ENCODE assay signal across 8 cellular contexts in the genomic region with DNA sequence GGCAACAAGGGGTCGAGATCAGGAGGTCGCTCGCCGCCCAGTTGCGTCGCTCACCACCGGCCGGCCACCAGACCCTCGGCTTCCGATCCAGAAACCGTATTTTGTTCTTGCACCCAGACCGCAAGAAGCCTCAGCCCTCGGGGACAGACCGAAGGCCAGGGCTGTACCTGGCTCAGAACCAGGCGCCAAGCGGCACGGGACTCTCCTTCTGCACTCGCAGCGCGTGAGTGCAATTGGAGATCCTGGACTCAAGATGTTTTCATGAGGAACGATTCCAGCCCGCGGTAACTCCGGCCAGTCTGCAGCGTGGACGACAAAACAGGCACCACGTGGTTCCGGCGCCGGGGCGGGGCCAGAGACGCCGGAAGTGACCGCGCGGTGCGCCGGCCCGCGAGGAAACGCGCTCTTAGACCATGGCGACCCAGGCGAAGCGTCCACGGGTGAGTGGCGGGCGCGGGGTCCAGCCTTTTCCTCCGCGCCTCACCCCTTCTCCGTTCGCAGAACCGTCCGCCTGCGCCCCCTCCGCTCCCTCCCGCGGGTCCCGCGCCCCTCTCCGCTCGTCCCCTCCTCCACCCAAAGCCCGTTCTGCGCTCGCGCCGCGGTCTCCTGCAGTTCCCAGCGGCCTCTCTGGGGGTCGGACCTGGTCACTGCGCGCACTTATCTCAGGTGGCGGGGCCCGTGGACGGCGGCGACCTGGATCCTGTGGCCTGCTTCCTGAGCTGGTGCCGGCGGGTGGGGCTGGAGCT. TPM values are rescaled to one million over a fixed set of nuclear protein-coding genes. Genes with fewer than 3 reads are reported as not detected.
DNase-seq lines count a peak whose midpoint lies in the region; ATAC-seq, FAIRE-seq and TF ChIP-seq lines count a peak whose summit lies in the region.

A gene with protein sequence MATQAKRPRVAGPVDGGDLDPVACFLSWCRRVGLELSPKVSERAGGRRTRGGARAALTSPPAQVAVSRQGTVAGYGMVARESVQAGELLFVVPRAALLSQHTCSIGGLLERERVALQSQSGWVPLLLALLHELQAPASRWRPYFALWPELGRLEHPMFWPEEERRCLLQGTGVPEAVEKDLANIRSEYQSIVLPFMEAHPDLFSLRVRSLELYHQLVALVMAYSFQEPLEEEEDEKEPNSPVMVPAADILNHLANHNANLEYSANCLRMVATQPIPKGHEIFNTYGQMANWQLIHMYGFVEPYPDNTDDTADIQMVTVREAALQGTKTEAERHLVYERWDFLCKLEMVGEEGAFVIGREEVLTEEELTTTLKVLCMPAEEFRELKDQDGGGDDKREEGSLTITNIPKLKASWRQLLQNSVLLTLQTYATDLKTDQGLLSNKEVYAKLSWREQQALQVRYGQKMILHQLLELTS (plus strand): TSS at position 393 of the 746 bp plus-strand sequence. CDS start 21 bp downstream, at position 414.

- ATAC-seq in HG02610 (IDR thresholded peaks at IDR 0.05; ENCODE audit: unreplicated experiment) (peak; percentile 80), K562 (peak; percentile 89), sciatic nerve (peak; percentile 98)

- H3K36me3 ChIP-seq in K562 (ENCODE audit: control insufficient read depth, insufficient read depth, low read length): peaks cover 41% of the 10 kb centered on the region

- DNase-seq in GM12892 (ENCODE audit: insufficient read length) (peak; percentile 70), NCI-H1417 (lab: John Stamatoyannopoulos, UW) (peak; percentile 72 to 93 (median 93)), T1000 (lab: John Stamatoyannopoulos, UW) (peak; percentile 57), K562 (ENCODE audit: extremely low read depth in 1 of 4, low spot score in 3 of 4) (peak; percentile 84 to 94 (median 85)), iPS DF 19.7 (ENCODE audit: low read depth, low spot score) (peak; percentile 48), sciatic nerve (ENCODE audit: low spot score) (peak; percentile 92), DMS153 treated with DMSO at 0.1 percent for 48 hours (lab: John Stamatoyannopoulos, UW; ENCODE audit: unreplicated experiment) (no peak)

- TF ChIP-seq POLR2A in GM12892 (IDR thresholded peaks at IDR 0.05; ENCODE audit: low read depth, low read length) (peak; percentile 77), K562 (conservative IDR thresholded peaks at IDR 0.05) (peak; percentile 88)

- H2AFZ ChIP-seq in K562 (ENCODE audit: low read depth, low read length): peak within 1 kb of the TSS; percentile 92

- CTCF ChIA-PET in K562 (lab: Yijun Ruan, JAX; ENCODE audit: low intra/inter-chr PET ratio): interaction anchor here (1.6 kb wide), 1 partner anchor 146 kb away, joined by 4 read pairs; no protein-coding TSS in a partner anchor

- peaks cover 30% of the 10 kb centered on the region for H3K79me2 ChIP-seq in K562 (ENCODE audit: control insufficient read depth, insufficient read depth, low read length)

- TF ChIP-seq RAD21 in K562 (CRISPR knock-in tag; conservative IDR thresholded peaks at IDR 0.05 in 1 of 2, IDR thresholded peaks at IDR 0.05 in 1 of 2): no peak

- H3K4me1 ChIP-seq in K562 (replicated peaks in 1 of 2; ENCODE audit: control insufficient read depth in 2 of 2, insufficient read depth in 2 of 2, low read length in 2 of 2): peaks cover 4 to 44% of the 10 kb centered on the region in 2 experiments; a peak in 4 of 5 replicates

- in situ Hi-C loops in K562 (cut with MboI): no loop called here

- peak within 1 kb of the TSS; percentile 95 for H3K4me2 ChIP-seq in K562 (ENCODE audit: insufficient read depth, low read length)

- TF ChIP-seq EP300 in K562 (IDR thresholded peaks at IDR 0.05; ENCODE audit: low read length): no peak

- TSS peak; percentile 84 for BruUV-seq in K562 (replicated peaks; lab: Mats Ljungman, UMichigan)

- POLR2A ChIA-PET in K562 (lab: Yijun Ruan, JAX): interaction anchor here (0.7 to 1.3 kb wide), 4 partner anchors 23 to 149 kb away, joined by 3 to 4 read pairs (median 3); a partner anchor contains a TSS

- no peaks in the 10 kb centered on the region for H3K9me3 ChIP-seq in K562 (replicated peaks; ENCODE audit: control insufficient read depth, insufficient read depth, low read depth, low read length)

- peak within 1 kb of the TSS; percentile 88 for H3K4me3 ChIP-seq in K562

- FAIRE-seq in GM12892 (lab: Jason Lieb, UNC) (peak; percentile 94), K562 (lab: Jason Lieb, UNC) (peak; percentile 90)

- H3K9me1 ChIP-seq in K562 (ENCODE audit: control insufficient read depth, insufficient read depth, low read length): no peaks in the 10 kb centered on the region

- WGBS in K562 (ENCODE audit: insufficient coverage, low coverage, missing lambda C conversion rate): under 1% methylated on average over 52 of the region's 80 CpGs

- intact Hi-C loops in K562 (cut with micrococcal nuclease) (no loop called here), sciatic nerve (cut with DNase I) (no loop called here)

- peaks cover 16% of the 10 kb centered on the region for H4K20me1 ChIP-seq in K562 (replicated peaks; ENCODE audit: control insufficient read depth, insufficient read depth, low read length)

- peak within 1 kb of the TSS; percentile 83 to 98 for H3K9ac ChIP-seq in K562 (ENCODE audit: insufficient read depth in 1 of 2, low read depth in 2 of 2, low read length in 2 of 2)

- peak in 1 of 3 experiments; percentile 9; a peak in 2 of 6 replicates for TF ChIP-seq CTCF in K562 (IDR thresholded peaks at IDR 0.05 in 2 of 3, conservative IDR thresholded peaks at IDR 0.05 in 1 of 3; ENCODE audit: insufficient read depth in 2 of 3, low read depth in 1 of 3, low read length in 3 of 3)

- H3K27me3 ChIP-seq in K562 (ENCODE audit: control insufficient read depth in 2 of 2, insufficient read depth in 2 of 2, low read length in 2 of 2): no peaks in the 10 kb centered on the region

- peak within 1 kb of the TSS; percentile 92 for H3K27ac ChIP-seq in K562 (ENCODE audit: extremely low read depth, low read depth, low read length)

TF ChIP-seq in K562, 482 proteins besides CTCF, POLR2A, EP300 and RAD21 (continues in another document):
- peak; percentile 82 to 85 for TF ChIP-seq NRF1 (conservative IDR thresholded peaks at IDR 0.05 in 1 of 2, IDR thresholded peaks at IDR 0.05 in 1 of 2)
- TF ChIP-seq POU5F1 (IDR thresholded peaks at IDR 0.05; ENCODE audit: borderline replicate concordance, low read depth, low read length, partially characterized antibody): no peak
- peak; percentile 66; the same call in 1 of the 2 replicates for TF ChIP-seq SMAD4 (CRISPR knock-in tag; conservative IDR thresholded peaks at IDR 0.05)
- no peak for TF ChIP-seq ZNF184 (CRISPR knock-in tag; IDR thresholded peaks at IDR 0.05)
- no peak for TF ChIP-seq ZNF165 (CRISPR knock-in tag; IDR thresholded peaks at IDR 0.05; ENCODE audit: borderline replicate concordance)
- TF ChIP-seq, protein P1, sequence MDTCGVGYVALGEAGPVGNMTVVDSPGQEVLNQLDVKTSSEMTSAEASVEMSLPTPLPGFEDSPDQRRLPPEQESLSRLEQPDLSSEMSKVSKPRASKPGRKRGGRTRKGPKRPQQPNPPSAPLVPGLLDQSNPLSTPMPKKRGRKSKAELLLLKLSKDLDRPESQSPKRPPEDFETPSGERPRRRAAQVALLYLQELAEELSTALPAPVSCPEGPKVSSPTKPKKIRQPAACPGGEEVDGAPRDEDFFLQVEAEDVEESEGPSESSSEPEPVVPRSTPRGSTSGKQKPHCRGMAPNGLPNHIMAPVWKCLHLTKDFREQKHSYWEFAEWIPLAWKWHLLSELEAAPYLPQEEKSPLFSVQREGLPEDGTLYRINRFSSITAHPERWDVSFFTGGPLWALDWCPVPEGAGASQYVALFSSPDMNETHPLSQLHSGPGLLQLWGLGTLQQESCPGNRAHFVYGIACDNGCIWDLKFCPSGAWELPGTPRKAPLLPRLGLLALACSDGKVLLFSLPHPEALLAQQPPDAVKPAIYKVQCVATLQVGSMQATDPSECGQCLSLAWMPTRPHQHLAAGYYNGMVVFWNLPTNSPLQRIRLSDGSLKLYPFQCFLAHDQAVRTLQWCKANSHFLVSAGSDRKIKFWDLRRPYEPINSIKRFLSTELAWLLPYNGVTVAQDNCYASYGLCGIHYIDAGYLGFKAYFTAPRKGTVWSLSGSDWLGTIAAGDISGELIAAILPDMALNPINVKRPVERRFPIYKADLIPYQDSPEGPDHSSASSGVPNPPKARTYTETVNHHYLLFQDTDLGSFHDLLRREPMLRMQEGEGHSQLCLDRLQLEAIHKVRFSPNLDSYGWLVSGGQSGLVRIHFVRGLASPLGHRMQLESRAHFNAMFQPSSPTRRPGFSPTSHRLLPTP (IDR thresholded peaks at IDR 0.05; ENCODE audit: borderline replicate concordance, extremely low read depth, insufficient read length): no peak
- TF ChIP-seq ZNF354B (CRISPR knock-in tag; IDR thresholded peaks at IDR 0.05): no peak
- no peak for TF ChIP-seq NCOA6 (IDR thresholded peaks at IDR 0.05)
- no peak for TF ChIP-seq HDAC3 (IDR thresholded peaks at IDR 0.05; ENCODE audit: borderline replicate concordance, partially characterized antibody)
- TF ChIP-seq HNRNPL (IDR thresholded peaks at IDR 0.05; ENCODE audit: low read depth, low read length): peak; percentile 68; the same call in 1 of the 2 replicates
- no peak for TF ChIP-seq HMGN3 (IDR thresholded peaks at IDR 0.05; ENCODE audit: borderline replicate concordance, extremely low read depth, insufficient read length, low read depth, low read length)
- TF ChIP-seq, protein P2, sequence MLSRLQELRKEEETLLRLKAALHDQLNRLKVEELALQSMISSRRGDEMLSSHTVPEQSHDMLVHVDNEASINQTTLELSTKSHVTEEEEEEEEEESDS (CRISPR knock-in tag; IDR thresholded peaks at IDR 0.05): no peak

RNA-seq across cellular contexts. Expression of the gene that starts here (rescaled TPM):
- polyA plus RNA-seq in GM12892 (2012; ENCODE audit: missing spikeins): 15.8 TPM
- total RNA-seq in K562 (2011; cell fraction: chromatin; rRNA removed; ENCODE audit: low replicate concordance): 102 and 113 TPM in 2 replicates
- total RNA-seq in K562 (2011; cell fraction: nucleolus; rRNA removed): 84.7 and 97.7 TPM in 2 replicates
- total RNA-seq in K562 (2011; cell fraction: nucleoplasm; rRNA removed): 88.4 and 88.6 TPM in 2 replicates
- total RNA-seq in K562 (2014; rRNA removed) (28.1 and 33.9 TPM in 2 replicates), K562 (2014; rRNA removed; fragmentation: Illumina TruSeq; extraction: Trizol) (19.8 and 21.4 TPM in 2 replicates), K562 (2015; rRNA removed; fragmentation: Illumina TruSeq; extraction: Trizol) (19.3 and 20.2 TPM in 2 replicates), K562 (2021) (24.4 and 28.5 TPM in 2 replicates), sciatic nerve (18.2 TPM)
- polyA plus RNA-seq in K562 (2011; rRNA removed) (23.7 and 29.2 TPM in 2 replicates), K562 (2014; fragmentation: Illumina TruSeq; extraction: Trizol) (18.3 and 19.3 TPM in 2 replicates), K562 (2014; fragmentation: Nextera tagmentation; extraction: Ambion mirVana) (1 to 10 TPM; 9.2 to 9.6 TPM), K562 (2014; rRNA removed) (37.2 and 40.9 TPM in 2 replicates)
- 11.1 and 23.6 TPM in 2 replicates for polyA plus RNA-seq in K562 (2011; cell fraction: cytosol; rRNA removed)
- polyA plus RNA-seq in K562 (2011; cell fraction: nucleus; rRNA removed): 78.8 and 120 TPM in 2 replicates
- polyA plus RNA-seq in K562 (2012): 17.5 and 21.5 TPM in 2 replicates
- 25.0 and 25.3 TPM in 2 replicates for polyA minus RNA-seq in K562 (2011; rRNA and poly(A)+ RNA removed)
- 9.0 and 16.0 TPM in 2 replicates for polyA minus RNA-seq in K562 (2011; cell fraction: cytosol; rRNA and poly(A)+ RNA removed)
- 47.0 and 59.0 TPM in 2 replicates for polyA minus RNA-seq in K562 (2011; cell fraction: nucleus; rRNA and poly(A)+ RNA removed)
